ENCODE assay signal across 20 cellular contexts in genomic region chr15:23853291-23853690, GRCh38.
"Had no signal": no experiment of that assay in that cellular context is flagged by ENCODE, and none has a peak within 500 bp of the region (broad histone marks: within the 10 kb centered on the region; RNA-seq: fewer than 3 reads in every experiment).

No MANE protein-coding gene starts in this region.

- H3K4me3 ChIP-seq: coronary artery, esophagus muscularis mucosa, prostate gland, right atrium auricular region, sigmoid colon, thoracic aorta, tibial nerve, upper lobe of left lung had no signal

- DNase-seq: dermis blood vessel endothelial cell; effector memory CD4-positive, alpha-beta T cell; kidney; naive thymus-derived CD8-positive, alpha-beta T cell; nephron progenitor cell; nucleus accumbens; sigmoid colon; stimulated activated CD4-positive, alpha-beta T cell treated with anti-CD3 and anti-CD28 coated beads, Interleukin-4, amount 100 ng/mL, for 4 hours; stimulated activated naive B cell treated with anti-CD40 and anti-IgM and Interleukin-4, amounts not matched to agents 10 μg/mL and 1 μg/mL and 100 μg/mL, for 72 hours; upper lobe of left lung had no signal

- H3K9me3 ChIP-seq: esophagus muscularis mucosa, prostate gland, right atrium auricular region, thoracic aorta, tibial nerve, upper lobe of left lung had no signal

- H3K27me3 ChIP-seq: right atrium auricular region, sigmoid colon, tibial nerve, upper lobe of left lung had no signal

- H3K4me1 ChIP-seq: esophagus muscularis mucosa, prostate gland, right atrium auricular region, sigmoid colon, upper lobe of left lung had no signal

- ATAC-seq: left lobe of liver; naive thymus-derived CD8-positive, alpha-beta T cell; stimulated activated naive B cell treated with anti-CD40 and anti-IgM and Interleukin-4, amounts not matched to agents 10 μg/mL and 1 μg/mL and 100 μg/mL, for 72 hours had no signal

- H3K27ac ChIP-seq: coronary artery, esophagus muscularis mucosa, prostate gland, right atrium auricular region, sigmoid colon, thoracic aorta, tibial nerve, upper lobe of left lung had no signal

- H3K36me3 ChIP-seq: esophagus muscularis mucosa, prostate gland, right atrium auricular region, sigmoid colon, thoracic aorta, tibial nerve, upper lobe of left lung had no signal

- FAIRE-seq: endothelial cell of umbilical vein, frontal cortex, kidney, urothelium cell line had no signal
